ENCODE assay signal across 22 cellular contexts in genomic region chr14:89382487-89383170, GRCh38. TPM values are rescaled to one million over a fixed set of nuclear protein-coding genes. Genes with fewer than 3 reads are reported as not detected.
A peak's percentile ranks its signal among the peaks of the same experiment; 100 is the strongest.
DNase-seq lines count a peak whose midpoint lies in the region; ATAC-seq and TF ChIP-seq lines count a peak whose summit lies in the region.
"Had no signal": no experiment of that assay in that cellular context is flagged by ENCODE, and none has a peak within 500 bp of the region (broad histone marks: within the 10 kb centered on the region; RNA-seq: fewer than 3 reads in every experiment).

No MANE protein-coding gene starts in this region.

- peak overlapping the region; percentile 37 for H3K27ac Mint-ChIP-seq in activated CD8-positive, alpha-beta T cell treated with anti-CD3 and anti-CD28 coated beads for 36 hours
- no peak overlapping the region for H3K27ac Mint-ChIP-seq in activated CD8-positive, alpha-beta T cell treated with anti-CD3 and anti-CD28 coated beads, Interleukin-2, amount 10 ng/mL, durations not matched to agents 7 days and 5 days
- H3K27ac Mint-ChIP-seq in activated naive CD8-positive, alpha-beta T cell treated with anti-CD3 and anti-CD28 coated beads for 36 hours, result peak overlapping the region; percentile 28
- peak overlapping the region; percentile 90 to 99 (median 98) for H3K27ac Mint-ChIP-seq in naive B cell
- H3K27ac Mint-ChIP-seq: T-helper 17 cell had no signal

- peaks cover 12% of the 10 kb centered on the region for H3F3A ChIP-seq in DOHH2 (ENCODE audit: control insufficient read depth, insufficient read depth)

- no peak for DNase-seq in activated CD8-positive, alpha-beta T cell treated with anti-CD3 and anti-CD28 coated beads for 36 hours
- DNase-seq in activated CD8-positive, alpha-beta T cell treated with anti-CD3 and anti-CD28 coated beads, Interleukin-2, amount 10 ng/mL, durations not matched to agents 7 days and 5 days, result no peak
- no peak for DNase-seq in activated naive CD8-positive, alpha-beta T cell treated with anti-CD3 and anti-CD28 coated beads for 36 hours
- DNase-seq in naive B cell (no peak), SKM-1 (lab: John Stamatoyannopoulos, UW; ENCODE audit: unreplicated experiment) (no peak), middle frontal gyrus (ENCODE audit: extremely low spot score, low spot score) (no peak), AG08396 (ENCODE audit: low spot score) (no peak)
- DNase-seq: activated T-cell treated with anti-CD3 and anti-CD28 coated beads, Interleukin-2, amount 50 U/mL, for 72 hours; amygdala; DMS79 treated with DMSO at 0.1 percent for 48 hours; effector memory CD4-positive, alpha-beta T cell; midbrain; NCI-H1417; NCI-H774; nucleus accumbens; PC-3; SIG-M5; stimulated activated CD8-positive, alpha-beta memory T cell treated with anti-CD3 and anti-CD28 coated beads, Interleukin-4, amount 100 ng/mL, for 48 hours; T-helper 17 cell had no signal

- H3K4me3 Mint-ChIP-seq in activated CD8-positive, alpha-beta T cell treated with anti-CD3 and anti-CD28 coated beads for 36 hours, result no peak overlapping the region
- H3K4me3 Mint-ChIP-seq in activated CD8-positive, alpha-beta T cell treated with anti-CD3 and anti-CD28 coated beads, Interleukin-2, amount 10 ng/mL, durations not matched to agents 7 days and 5 days, result no peak overlapping the region
- H3K4me3 Mint-ChIP-seq in activated naive CD8-positive, alpha-beta T cell treated with anti-CD3 and anti-CD28 coated beads for 36 hours, result no peak overlapping the region
- H3K4me3 Mint-ChIP-seq in naive B cell, result peak overlapping the region in 5 of 8 donors; percentile 26 to 83 (median 49)
- H3K4me3 Mint-ChIP-seq: activated T-cell treated with anti-CD3 and anti-CD28 coated beads, Interleukin-2, amount 50 U/mL, for 72 hours; T-helper 17 cell had no signal

- peaks cover 4% of the 10 kb centered on the region; the same call in 1 of the 2 replicates for H3K36me3 ChIP-seq in DOHH2 (ENCODE audit: control insufficient read depth, low read length)

- H4K20me1 ChIP-seq in DOHH2 (ENCODE audit: control insufficient read depth, insufficient read depth, low read depth, low read length), result no peaks in the 10 kb centered on the region

- no peaks in the 10 kb centered on the region for H3K27me3 ChIP-seq in DOHH2 (ENCODE audit: control insufficient read depth, low read length)

- peaks cover 8% of the 10 kb centered on the region for H3K9me3 Mint-ChIP-seq in activated CD8-positive, alpha-beta T cell treated with anti-CD3 and anti-CD28 coated beads for 36 hours
- peaks cover 5% of the 10 kb centered on the region for H3K9me3 Mint-ChIP-seq in activated CD8-positive, alpha-beta T cell treated with anti-CD3 and anti-CD28 coated beads, Interleukin-2, amount 10 ng/mL, durations not matched to agents 7 days and 5 days (ENCODE audit: insufficient read depth)
- peaks cover 14% of the 10 kb centered on the region for H3K9me3 Mint-ChIP-seq in activated naive CD8-positive, alpha-beta T cell treated with anti-CD3 and anti-CD28 coated beads for 36 hours
- H3K9me3 Mint-ChIP-seq in naive B cell, result peaks cover 0 to 11% (median 6%) of the 10 kb centered on the region in 7 donors

- no peak for TF ChIP-seq CTCF in activated CD8-positive, alpha-beta T cell treated with anti-CD3 and anti-CD28 coated beads for 36 hours (IDR thresholded peaks at IDR 0.05)
- no peak for TF ChIP-seq CTCF in DOHH2 (IDR thresholded peaks at IDR 0.05; ENCODE audit: low read depth, low read length, poor library complexity, severe bottlenecking)

- H3K27me3 Mint-ChIP-seq in activated CD8-positive, alpha-beta T cell treated with anti-CD3 and anti-CD28 coated beads for 36 hours, result no peaks in the 10 kb centered on the region
- H3K27me3 Mint-ChIP-seq in activated CD8-positive, alpha-beta T cell treated with anti-CD3 and anti-CD28 coated beads, Interleukin-2, amount 10 ng/mL, durations not matched to agents 7 days and 5 days (ENCODE audit: low read depth), result no peaks in the 10 kb centered on the region
- H3K27me3 Mint-ChIP-seq in activated naive CD8-positive, alpha-beta T cell treated with anti-CD3 and anti-CD28 coated beads for 36 hours, result no peaks in the 10 kb centered on the region
- no peaks in the 10 kb centered on the region for H3K27me3 Mint-ChIP-seq in naive B cell
- H3K27me3 Mint-ChIP-seq: T-helper 17 cell had no signal

- peaks cover 59% of the 10 kb centered on the region for H3K4me1 Mint-ChIP-seq in activated CD8-positive, alpha-beta T cell treated with anti-CD3 and anti-CD28 coated beads for 36 hours (ENCODE audit: low read depth)
- H3K4me1 Mint-ChIP-seq in activated CD8-positive, alpha-beta T cell treated with anti-CD3 and anti-CD28 coated beads, Interleukin-2, amount 10 ng/mL, durations not matched to agents 7 days and 5 days (ENCODE audit: low read depth), result peaks cover 11% of the 10 kb centered on the region
- peaks cover 32% of the 10 kb centered on the region for H3K4me1 Mint-ChIP-seq in activated naive CD8-positive, alpha-beta T cell treated with anti-CD3 and anti-CD28 coated beads for 36 hours
- H3K4me1 Mint-ChIP-seq in naive B cell, result peaks cover 64 to 85% (median 73%) of the 10 kb centered on the region in 3 donors

- peaks cover 12% of the 10 kb centered on the region; the same call in 1 of the 2 replicates for H3K9me3 ChIP-seq in DOHH2 (ENCODE audit: control insufficient read depth, insufficient read depth, low read length)
- H3K9me3 ChIP-seq: A549 had no signal

- H3K79me2 ChIP-seq in DOHH2 (ENCODE audit: control insufficient read depth, low read length), result peaks cover 41% of the 10 kb centered on the region

- peak overlapping the region; percentile 53; the same call in 1 of the 2 replicates for H3K4me3 ChIP-seq in DOHH2 (ENCODE audit: low read length)
- H3K4me3 ChIP-seq: A549 had no signal

- H3K27ac ChIP-seq in DOHH2 (ENCODE audit: low read depth, low read length), result no peak overlapping the region
- H3K27ac ChIP-seq: A549, C4-2B had no signal

- H3K4me2 ChIP-seq in DOHH2 (ENCODE audit: low read length), result peak overlapping the region; percentile 74
- H3K4me2 ChIP-seq: A549 had no signal

- POLR2A ChIA-PET in activated CD8-positive, alpha-beta T cell treated with anti-CD3 and anti-CD28 coated beads for 36 hours (lab: Charles Lee), result interaction anchor here (0.7 kb wide), 1 partner anchor 61 kb away, joined by 3 read pairs; no protein-coding TSS in a partner anchor
- POLR2A ChIA-PET in activated CD8-positive, alpha-beta T cell treated with anti-CD3 and anti-CD28 coated beads, Interleukin-2, amount 10 ng/mL, durations not matched to agents 7 days and 5 days (lab: Charles Lee), result interaction anchor here (0.7 kb wide), 1 partner anchor 346 kb away, joined by 3 read pairs; no protein-coding TSS in a partner anchor

- CTCF ChIA-PET in activated CD8-positive, alpha-beta T cell treated with anti-CD3 and anti-CD28 coated beads for 36 hours (lab: Charles Lee), result interaction anchor here (0.7 to 1.0 kb wide), 2 partner anchors 13 to 47 kb away, joined by 3 read pairs; no protein-coding TSS in a partner anchor
- CTCF ChIA-PET in activated CD8-positive, alpha-beta T cell treated with anti-CD3 and anti-CD28 coated beads, Interleukin-2, amount 10 ng/mL, durations not matched to agents 7 days and 5 days (lab: Charles Lee), result no interaction called here

- intact Hi-C loops in activated CD8-positive, alpha-beta T cell treated with anti-CD3 and anti-CD28 coated beads for 36 hours (cut with micrococcal nuclease), result no loop called here

- peaks cover 67% of the 10 kb centered on the region for H3K4me1 ChIP-seq in DOHH2 (ENCODE audit: control insufficient read depth, low read length)
- H3K4me1 ChIP-seq: A549 had no signal

- H3K36me3 Mint-ChIP-seq in activated CD8-positive, alpha-beta T cell treated with anti-CD3 and anti-CD28 coated beads for 36 hours (ENCODE audit: low read depth), result peaks cover 53% of the 10 kb centered on the region
- peaks cover 52% of the 10 kb centered on the region for H3K36me3 Mint-ChIP-seq in activated CD8-positive, alpha-beta T cell treated with anti-CD3 and anti-CD28 coated beads, Interleukin-2, amount 10 ng/mL, durations not matched to agents 7 days and 5 days (ENCODE audit: low read depth)
- peaks cover 53% of the 10 kb centered on the region for H3K36me3 Mint-ChIP-seq in activated naive CD8-positive, alpha-beta T cell treated with anti-CD3 and anti-CD28 coated beads for 36 hours
- peaks cover 7 to 16% of the 10 kb centered on the region in 2 donors for H3K36me3 Mint-ChIP-seq in naive B cell

- no peaks in the 10 kb centered on the region for H3K9me2 ChIP-seq in DOHH2 (replicated peaks; ENCODE audit: control insufficient read depth, low read length)

- no peak for ATAC-seq in activated CD8-positive, alpha-beta T cell treated with anti-CD3 and anti-CD28 coated beads for 36 hours
- no peak for ATAC-seq in activated CD8-positive, alpha-beta T cell treated with anti-CD3 and anti-CD28 coated beads, Interleukin-2, amount 10 ng/mL, durations not matched to agents 7 days and 5 days
- ATAC-seq in naive B cell (ENCODE audit: low read depth in 2 of 2), result no peak
- ATAC-seq: A549; activated T-cell treated with anti-CD3 and anti-CD28 coated beads, Interleukin-2, amount 50 U/mL, for 72 hours; PC-3 had no signal

RNA-seq across cellular contexts. Expression of gene FOXN3, which starts 34.4 kb away (rescaled TPM):
- total RNA-seq in activated CD8-positive, alpha-beta T cell treated with anti-CD3 and anti-CD28 coated beads for 36 hours, result 10 to 100 TPM; 83.4 to 85.0 TPM
- total RNA-seq in activated CD8-positive, alpha-beta T cell treated with anti-CD3 and anti-CD28 coated beads, Interleukin-2, amount 10 ng/mL, durations not matched to agents 7 days and 5 days, result 10 to 100 TPM; 70.3 to 72.7 TPM
- total RNA-seq in activated naive CD8-positive, alpha-beta T cell treated with anti-CD3 and anti-CD28 coated beads for 36 hours, result 10 to 100 TPM; 80.1 to 82.4 TPM
- polyA plus RNA-seq in naive B cell (ENCODE audit: low read depth in 6 of 6), result 10 to 100 TPM; 47.8 to 77.5 (median 58.7) TPM

Comparison
In these comparisons a context has a peak if more than half of its experiments do, and no peak if none do; other contexts are left out.
1. H3K4me3 Mint-ChIP-seq: peak in naive B cell (5 of 8); none in activated CD8-positive, alpha-beta T cell treated with anti-CD3 and anti-CD28 coated beads for 36 hours (single experiment), activated CD8-positive, alpha-beta T cell treated with anti-CD3 and anti-CD28 coated beads, Interleukin-2, amount 10 ng/mL, durations not matched to agents 7 days and 5 days (single experiment) and activated naive CD8-positive, alpha-beta T cell treated with anti-CD3 and anti-CD28 coated beads for 36 hours (single experiment).